ENCODE assay signal across 1 cellular context in the genomic region with DNA sequence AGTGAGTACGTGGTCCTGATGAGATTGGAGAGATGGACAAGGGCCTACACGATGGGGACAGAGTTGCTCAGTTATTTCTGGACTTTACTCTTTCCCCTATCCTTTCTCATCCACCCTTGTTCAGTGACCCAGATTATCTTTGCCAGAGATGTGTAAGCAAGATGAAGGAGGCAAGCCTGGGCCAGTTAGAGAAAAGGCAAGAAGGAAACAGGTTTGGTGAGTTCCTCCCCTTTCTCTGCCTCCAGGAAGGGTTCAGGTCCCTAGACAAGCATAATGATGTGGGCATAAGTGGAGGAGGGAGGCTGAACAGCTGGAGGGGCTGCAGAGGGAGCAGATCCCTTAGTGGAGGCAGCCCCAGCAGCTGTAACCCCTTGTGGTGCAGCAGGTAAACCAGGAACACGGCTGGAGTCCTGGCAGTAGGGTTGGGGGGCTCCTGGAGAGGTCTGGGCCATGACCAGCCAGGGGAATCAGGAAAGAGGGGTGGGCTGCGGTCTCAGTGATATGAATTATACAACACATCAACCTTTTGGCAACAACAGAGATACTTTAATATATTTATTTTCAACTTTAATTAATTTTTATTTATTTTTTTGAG.
TF ChIP-seq lines count a peak whose summit lies in the region.

No MANE protein-coding gene starts in this region.

TF ChIP-seq in H1, 55 proteins besides CTCF, POLR2A, EP300 and RAD21:
- TF ChIP-seq ZNF274 (IDR thresholded peaks at IDR 0.05; ENCODE audit: borderline replicate concordance, extremely low read depth, low read length): no peak
- TF ChIP-seq TBP (IDR thresholded peaks at IDR 0.05; ENCODE audit: low read depth, low read length): no peak
- TF ChIP-seq, protein P1, sequence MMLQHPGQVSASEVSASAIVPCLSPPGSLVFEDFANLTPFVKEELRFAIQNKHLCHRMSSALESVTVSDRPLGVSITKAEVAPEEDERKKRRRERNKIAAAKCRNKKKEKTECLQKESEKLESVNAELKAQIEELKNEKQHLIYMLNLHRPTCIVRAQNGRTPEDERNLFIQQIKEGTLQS (IDR thresholded peaks at IDR 0.05; ENCODE audit: insufficient read depth, low read depth, low read length): no peak
- TF ChIP-seq BCL11A (IDR thresholded peaks at IDR 0.05; ENCODE audit: low read depth in 2 of 2, low read length in 2 of 2): no peak
- no peak for TF ChIP-seq CBX5 (IDR thresholded peaks at IDR 0.05; ENCODE audit: low read depth, low read length)
- TF ChIP-seq SRF (IDR thresholded peaks at IDR 0.05; ENCODE audit: low read depth, low read length): no peak
- TF ChIP-seq GTF2F1 (IDR thresholded peaks at IDR 0.05; ENCODE audit: borderline replicate concordance, low read depth, low read length): no peak
- TF ChIP-seq JUND (IDR thresholded peaks at IDR 0.05; ENCODE audit: low read length): no peak
- TF ChIP-seq TEAD4 (IDR thresholded peaks at IDR 0.05; ENCODE audit: low read depth, low read length): no peak
- no peak for TF ChIP-seq JUN (IDR thresholded peaks at IDR 0.05; ENCODE audit: low read depth, low read length)
- TF ChIP-seq KDM1A (IDR thresholded peaks at IDR 0.05; ENCODE audit: borderline replicate concordance, low read length): no peak
- no peak for TF ChIP-seq NANOG (IDR thresholded peaks at IDR 0.05; ENCODE audit: insufficient read depth, low read depth, low read length, poor library complexity, severe bottlenecking)
- no peak for TF ChIP-seq YY1 (IDR thresholded peaks at IDR 0.05; ENCODE audit: low read depth, low read length)
- no peak for TF ChIP-seq CHD1 (IDR thresholded peaks at IDR 0.05; ENCODE audit: low read depth, low read length)
- TF ChIP-seq EZH2 (IDR thresholded peaks at IDR 0.05; ENCODE audit: low read depth, low read length, severe bottlenecking): no peak
- no peak for TF ChIP-seq POU5F1 (IDR thresholded peaks at IDR 0.05; ENCODE audit: low read depth, low read length)
- no peak for TF ChIP-seq RFX5 (IDR thresholded peaks at IDR 0.05; ENCODE audit: borderline replicate concordance, low read depth, low read length)
- no peak for TF ChIP-seq ATF2 (IDR thresholded peaks at IDR 0.05; ENCODE audit: low read length)
- TF ChIP-seq USF2 (IDR thresholded peaks at IDR 0.05; ENCODE audit: low read length): no peak
- no peak for TF ChIP-seq E2F6 (IDR thresholded peaks at IDR 0.05)
TF ChIP-seq in H1: peak in this region for 0.
